Comparison of ENCODE assay signal across 9 cellular contexts in genomic region chr14:100155049-100155621, GRCh38. TPM values are rescaled to one million over a fixed set of nuclear protein-coding genes. Genes with fewer than 3 reads are reported as not detected.
DNase-seq lines count a peak whose midpoint lies in the region; FAIRE-seq and TF ChIP-seq lines count a peak whose summit lies in the region.
"Had no signal": no experiment of that assay in that cellular context is flagged by ENCODE, and none has a peak within 500 bp of the region (broad histone marks: within the 10 kb centered on the region; RNA-seq: fewer than 3 reads in every experiment).

No MANE protein-coding gene starts in this region.

- POLR2A ChIA-PET in H1 (lab: Charles Lee; ENCODE audit: partially characterized antibody): interaction anchor here (0.9 to 1.5 kb wide), 4 partner anchors 15 to 135 kb away, joined by 3 to 4 read pairs (median 4); no protein-coding TSS in a partner anchor

- FAIRE-seq in H1 (lab: Jason Lieb, UNC) (peak; percentile 99), frontal cortex (lab: Jason Lieb, UNC) (no peak)

- CTCF ChIA-PET in H1 (lab: Charles Lee; ENCODE audit: partially characterized antibody): interaction anchor here (0.7 to 19.5 kb wide), 35 partner anchors 10 to 524 kb away, joined by 3 to 307 read pairs (median 4); no protein-coding TSS in a partner anchor

- H3K79me1 ChIP-seq in H1 (ENCODE audit: low read depth, low read length): no peaks in the 10 kb centered on the region

- H3K27me3 ChIP-seq in DOHH2 (ENCODE audit: control insufficient read depth, low read length) (peaks cover 14% of the 10 kb centered on the region), OCI-LY3 (ENCODE audit: low read depth, low read length) (no peaks in the 10 kb centered on the region), H1 (replicated peaks in 1 of 4; ENCODE audit: control insufficient read depth in 3 of 4, extremely low read depth in 1 of 4, insufficient read depth in 3 of 4, low read length in 3 of 4) (peaks cover 10 to 30% (median 25%) of the 10 kb centered on the region in 4 experiments)

- H3K27me3 Mint-ChIP-seq in progenitor cell of endocrine pancreas: peaks cover 23% of the 10 kb centered on the region

- 0 out of 2 replicates have a peak overlapping the region, but pooled peaks have one; percentile 23 for H2BK15ac ChIP-seq in H1 (ENCODE audit: low read length)

- no peaks in the 10 kb centered on the region for H3K79me2 ChIP-seq in DOHH2 (ENCODE audit: control insufficient read depth, low read length)
- no peaks in the 10 kb centered on the region for H3K79me2 ChIP-seq in OCI-LY3 (ENCODE audit: low read length)
- no peaks in the 10 kb centered on the region for H3K79me2 ChIP-seq in H1 (ENCODE audit: control insufficient read depth in 1 of 2, insufficient read depth in 2 of 2, low read length in 2 of 2)

- no peak overlapping the region for H3K4ac ChIP-seq in H1 (replicated peaks; ENCODE audit: insufficient read length, low read depth, low read length)

- H4K20me1 ChIP-seq in DOHH2 (ENCODE audit: control insufficient read depth, insufficient read depth, low read depth, low read length): no peaks in the 10 kb centered on the region
- no peaks in the 10 kb centered on the region for H4K20me1 ChIP-seq in OCI-LY3 (ENCODE audit: insufficient read depth, low read length)
- H4K20me1 ChIP-seq in H1 (replicated peaks in 1 of 2; ENCODE audit: control insufficient read depth in 1 of 2, insufficient read depth in 2 of 2, low read length in 2 of 2): peaks cover 0 to 5% of the 10 kb centered on the region in 2 experiments

- H3K27ac Mint-ChIP-seq in progenitor cell of endocrine pancreas: no peak overlapping the region

- peaks cover 3% of the 10 kb centered on the region; the same call in 1 of the 2 replicates for H3F3A ChIP-seq in DOHH2 (ENCODE audit: control insufficient read depth, insufficient read depth)

- H3K36me3 ChIP-seq in DOHH2 (ENCODE audit: control insufficient read depth, low read length) (no peaks in the 10 kb centered on the region), OCI-LY3 (replicated peaks; ENCODE audit: low read depth, low read length) (no peaks in the 10 kb centered on the region), H1 (ENCODE audit: control insufficient read depth in 2 of 4, insufficient read depth in 4 of 4, low read length in 3 of 4) (no peaks in the 10 kb centered on the region; a peak in 2 of 8 replicates)

- peak overlapping the region; percentile 71 for H3K27ac ChIP-seq in 22Rv1
- H3K27ac ChIP-seq in DOHH2 (ENCODE audit: low read depth, low read length): no peak overlapping the region
- no peak overlapping the region for H3K27ac ChIP-seq in OCI-LY3 (ENCODE audit: low read length)
- H3K27ac ChIP-seq in H1 (ENCODE audit: low read depth, low read length): no peak overlapping the region

- 0 out of 3 replicates have a peak, but pooled peaks of 1 of the 2 experiments have one; percentile 22 for TF ChIP-seq EP300 in H1 (IDR thresholded peaks at IDR 0.05; ENCODE audit: borderline replicate concordance in 1 of 2, low read depth in 2 of 2, low read length in 2 of 2)

- TF ChIP-seq CTCF in 22Rv1 (IDR thresholded peaks at IDR 0.05): peak; percentile 78
- peak; percentile 96 for TF ChIP-seq CTCF in DOHH2 (IDR thresholded peaks at IDR 0.05; ENCODE audit: low read depth, low read length, poor library complexity, severe bottlenecking)
- peak; percentile 73 for TF ChIP-seq CTCF in OCI-LY3 (IDR thresholded peaks at IDR 0.05; ENCODE audit: low read depth, low read length)
- TF ChIP-seq CTCF in H1 (IDR thresholded peaks at IDR 0.05; ENCODE audit: control extremely low read depth in 1 of 3, insufficient read depth in 1 of 3, low read depth in 1 of 3, low read length in 3 of 3): peak in 2 of 3 experiments; percentile 95 to 99; a peak in 3 of 4 replicates
- TF ChIP-seq CTCF in progenitor cell of endocrine pancreas (IDR thresholded peaks at IDR 0.05; ENCODE audit: unreplicated experiment): peak; percentile 64

- H4K8ac ChIP-seq in H1 (ENCODE audit: extremely low read depth, insufficient read depth, low read length): no peak overlapping the region

- H2BK12ac ChIP-seq in H1 (ENCODE audit: low read depth, low read length): no peak overlapping the region; the same call in 1 of the 2 replicates

- no peak overlapping the region for H2AFZ ChIP-seq in OCI-LY3 (ENCODE audit: low read depth, low read length)
- H2AFZ ChIP-seq in H1 (ENCODE audit: low read length): peak overlapping the region; percentile 60

- H2AK5ac ChIP-seq in H1 (ENCODE audit: low read depth, low read length): no peak overlapping the region

- peaks cover 5% of the 10 kb centered on the region for H3K9me3 Mint-ChIP-seq in progenitor cell of endocrine pancreas (ENCODE audit: low read depth)

- H3K23ac ChIP-seq in H1 (ENCODE audit: insufficient read length): no peak overlapping the region

- H3K4me3 ChIP-seq in DOHH2 (ENCODE audit: low read length) (no peak overlapping the region), OCI-LY3 (ENCODE audit: low read length) (no peak overlapping the region), H1 (ENCODE audit: extremely low read depth in 1 of 4, insufficient read depth in 2 of 4, low read depth in 3 of 4, low read length in 4 of 4) (no peak overlapping the region)

- H3K23me2 ChIP-seq in H1 (ENCODE audit: low read depth, low read length): peaks cover 3% of the 10 kb centered on the region; the same call in 1 of the 2 replicates

- H2BK120ac ChIP-seq in H1 (replicated peaks; ENCODE audit: low read depth, low read length): no peak overlapping the region

- no peak overlapping the region for H3K4me2 ChIP-seq in DOHH2 (ENCODE audit: low read length)
- H3K4me2 ChIP-seq in OCI-LY3 (ENCODE audit: low read length): no peak overlapping the region
- H3K4me2 ChIP-seq in H1 (ENCODE audit: insufficient read depth in 1 of 2, low read depth in 2 of 2, low read length in 2 of 2): no peak overlapping the region; a peak in 1 of 4 replicates

- no peaks in the 10 kb centered on the region for H3K9me2 ChIP-seq in DOHH2 (replicated peaks; ENCODE audit: control insufficient read depth, low read length)

- peak; percentile 73 to 93 for DNase-seq in H1 (ENCODE audit: low read depth in 1 of 2, low spot score in 2 of 2)
- DNase-seq in progenitor cell of endocrine pancreas (ENCODE audit: low spot score, unreplicated experiment): peak; percentile 26
- DNase-seq in GOT3 (lab: John Stamatoyannopoulos, UW): no peak
- no peak for DNase-seq in DMS153 (lab: John Stamatoyannopoulos, UW)
- DNase-seq in frontal cortex (ENCODE audit: low spot score in 2 of 2): no peak

- peaks cover 2% of the 10 kb centered on the region for H3K36me3 Mint-ChIP-seq in progenitor cell of endocrine pancreas (ENCODE audit: insufficient read depth)

- H3K9ac ChIP-seq in OCI-LY3 (ENCODE audit: low read length) (no peak overlapping the region), H1 (replicated peaks in 1 of 4; ENCODE audit: extremely low read depth in 1 of 4, low read depth in 3 of 4, low read length in 3 of 4) (no peak overlapping the region)

- TF ChIP-seq RAD21 in H1 (IDR thresholded peaks at IDR 0.05 in 1 of 2, conservative IDR thresholded peaks at IDR 0.05 in 1 of 2; ENCODE audit: low read depth in 2 of 2, low read length in 2 of 2): peak; percentile 78 to 82

- no peak overlapping the region for H3K18ac ChIP-seq in H1 (ENCODE audit: extremely low read depth, low read length)

- H3K14ac ChIP-seq in H1 (ENCODE audit: insufficient read length): no peak overlapping the region

- no peak for TF ChIP-seq POLR2A in H1 (IDR thresholded peaks at IDR 0.05; ENCODE audit: control extremely low read depth in 1 of 2, low read depth in 2 of 2, low read length in 2 of 2)

- no peak overlapping the region for H2BK20ac ChIP-seq in H1 (ENCODE audit: low read length)

- H3K4me1 ChIP-seq in DOHH2 (ENCODE audit: control insufficient read depth, low read length) (peaks cover 29% of the 10 kb centered on the region), OCI-LY3 (ENCODE audit: low read length) (peaks cover 8% of the 10 kb centered on the region), H1 (replicated peaks in 1 of 4; ENCODE audit: control insufficient read depth in 3 of 4, insufficient read depth in 4 of 4, low read length in 3 of 4) (peaks cover 0 to 11% (median 2%) of the 10 kb centered on the region in 4 experiments; a peak in 5 of 7 replicates)

- no peak overlapping the region for H4K91ac ChIP-seq in H1 (replicated peaks; ENCODE audit: insufficient read length, low read length)

- H3K9me3 ChIP-seq in DOHH2 (ENCODE audit: control insufficient read depth, insufficient read depth, low read length): peaks cover 14% of the 10 kb centered on the region
- no peaks in the 10 kb centered on the region for H3K9me3 ChIP-seq in OCI-LY3 (ENCODE audit: insufficient read depth, low read length)
- H3K9me3 ChIP-seq in H1 (ENCODE audit: insufficient read depth in 2 of 2, low read depth in 1 of 2, low read length in 1 of 2): no peaks in the 10 kb centered on the region

- WGBS in H1 (ENCODE audit: extremely low coverage in 1 of 2, insufficient coverage in 1 of 2, insufficient read length in 1 of 2, insufficient replicate concordance in 2 of 2, low coverage in 1 of 2, low lambda C conversion rate in 2 of 2, missing lambda C conversion rate in 1 of 2), 2 experiments: 50% methylated on average over 8 of the region's 8 CpGs; no CpG with 5 or more reads in 1 of the 2 experiments

- no peak overlapping the region for H3K56ac ChIP-seq in H1 (replicated peaks; ENCODE audit: insufficient read length, low read depth, low read length)

- no peak overlapping the region for H2BK5ac ChIP-seq in H1 (ENCODE audit: low read depth, low read length)

- H3K4me1 Mint-ChIP-seq in progenitor cell of endocrine pancreas (ENCODE audit: low read depth): peaks cover 10% of the 10 kb centered on the region

- H4K5ac ChIP-seq in H1 (ENCODE audit: insufficient read length, low read depth, low read length): no peak overlapping the region

- H3K4me3 Mint-ChIP-seq in progenitor cell of endocrine pancreas (ENCODE audit: low read depth): no peak overlapping the region

TF ChIP-seq in H1, 55 proteins besides CTCF, POLR2A, EP300 and RAD21 (continues in another document):
- TF ChIP-seq BRCA1 (IDR thresholded peaks at IDR 0.05; ENCODE audit: low read depth, low read length) (no peak), SP1 (IDR thresholded peaks at IDR 0.05; ENCODE audit: low read depth, low read length) (0 out of 2 replicates have a peak, but pooled peaks have one; percentile 34), CREB1 (IDR thresholded peaks at IDR 0.05) (peak; percentile 64; the same call in 1 of the 2 replicates), ZNF274 (IDR thresholded peaks at IDR 0.05; ENCODE audit: borderline replicate concordance, extremely low read depth, low read length) (no peak), MAFK (IDR thresholded peaks at IDR 0.05; ENCODE audit: low read depth, low read length) (no peak), SRF (IDR thresholded peaks at IDR 0.05; ENCODE audit: low read depth, low read length) (no peak)

RNA-seq across cellular contexts. Expression of gene DEGS2, which starts 4.3 kb away (rescaled TPM):
- total RNA-seq in H1 (2021; fragmentation: NEBNext Ultra II Directional; extraction: Animal tissue kit (Norgen Biotek cat#: 25700)): 0.61 and 0.94 TPM in 2 replicates
- polyA plus RNA-seq in H1 (2011; rRNA removed): 0.60 and 0.82 TPM in 2 replicates
- polyA plus RNA-seq in H1 (2011; cell fraction: cytosol; rRNA removed): 0.37 TPM
- polyA plus RNA-seq in H1 (2011; cell fraction: nucleus; rRNA removed): 1.0 TPM
- 0.39 to 1.5 TPM (median 0.71 TPM) in 4 replicates for polyA plus RNA-seq in H1 (2012, experiment 1 of 2)
- polyA plus RNA-seq in H1 (2012, experiment 2 of 2): 1.3 TPM
- polyA plus RNA-seq in H1 (2013, experiment 1 of 2): 0.61 TPM
- 0.55 TPM for polyA plus RNA-seq in H1 (2013, experiment 2 of 2)
- polyA minus RNA-seq in H1 (2011; rRNA and poly(A)+ RNA removed): 0.07 and 0.19 TPM in 2 replicates
- not detected for polyA minus RNA-seq in H1 (2011; cell fraction: cytosol; rRNA and poly(A)+ RNA removed)
- polyA minus RNA-seq in H1 (2011; cell fraction: nucleus; rRNA and poly(A)+ RNA removed): 1.5 TPM
- total RNA-seq in progenitor cell of endocrine pancreas (0.73 and 1.3 TPM in 2 replicates), frontal cortex (0.41 TPM)
- total RNA-seq: glomerular endothelial cell had no signal

Comparison
In these comparisons a context has a peak if more than half of its experiments do, and no peak if none do; other contexts are left out.
1. DNase-seq: peak in H1 (2 of 2) and progenitor cell of endocrine pancreas (single experiment); none in GOT3 (single experiment), DMS153 (single experiment) and frontal cortex (0 of 2).
2. Peak in every context shown above with its lines, with median percentiles within 50 percentile points of each other: CTCF ChIP-seq.